In the genomic region with DNA sequence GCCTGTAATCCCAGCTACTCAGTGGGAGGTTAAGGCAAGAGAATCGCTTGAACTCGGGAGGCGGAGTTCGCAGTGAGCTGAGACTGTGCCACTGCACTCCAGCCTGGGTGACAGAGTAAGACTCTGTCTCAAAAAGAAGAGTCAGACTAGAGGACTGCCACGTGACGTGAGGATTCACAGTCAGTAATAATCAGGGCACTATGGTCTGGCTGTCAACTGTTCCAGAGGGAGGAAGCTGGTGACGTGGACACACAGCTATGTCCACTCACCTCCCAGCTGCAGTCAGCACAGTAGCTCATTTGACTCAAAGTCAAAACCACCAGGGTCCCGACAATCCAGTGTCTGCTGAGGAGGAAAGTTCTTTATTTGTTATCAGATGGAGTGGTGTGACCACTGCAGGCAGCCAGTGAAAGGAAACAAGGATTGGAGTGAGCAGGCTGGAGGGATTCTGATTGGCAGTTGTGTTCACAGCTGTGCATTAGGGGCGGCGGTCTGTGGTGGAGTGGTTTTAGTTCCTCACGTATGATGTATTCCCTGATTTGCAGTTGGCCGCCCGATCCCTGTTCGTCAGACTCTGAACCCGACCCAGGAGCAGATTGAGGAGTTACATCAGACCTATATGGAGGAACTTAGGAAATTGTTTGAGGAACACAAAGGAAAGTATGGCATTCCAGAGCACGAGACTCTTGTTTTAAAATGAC, we compare ENCODE assay signal across 1 cellular context.
TF ChIP-seq lines count a peak whose summit lies in the region.

No MANE protein-coding gene starts in this region.

TF ChIP-seq in K562, 482 proteins besides CTCF, POLR2A, EP300 and RAD21 (continued from another document and continues in another):
- TF ChIP-seq, protein P1, sequence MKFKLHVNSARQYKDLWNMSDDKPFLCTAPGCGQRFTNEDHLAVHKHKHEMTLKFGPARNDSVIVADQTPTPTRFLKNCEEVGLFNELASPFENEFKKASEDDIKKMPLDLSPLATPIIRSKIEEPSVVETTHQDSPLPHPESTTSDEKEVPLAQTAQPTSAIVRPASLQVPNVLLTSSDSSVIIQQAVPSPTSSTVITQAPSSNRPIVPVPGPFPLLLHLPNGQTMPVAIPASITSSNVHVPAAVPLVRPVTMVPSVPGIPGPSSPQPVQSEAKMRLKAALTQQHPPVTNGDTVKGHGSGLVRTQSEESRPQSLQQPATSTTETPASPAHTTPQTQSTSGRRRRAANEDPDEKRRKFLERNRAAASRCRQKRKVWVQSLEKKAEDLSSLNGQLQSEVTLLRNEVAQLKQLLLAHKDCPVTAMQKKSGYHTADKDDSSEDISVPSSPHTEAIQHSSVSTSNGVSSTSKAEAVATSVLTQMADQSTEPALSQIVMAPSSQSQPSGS (CRISPR knock-in tag; IDR thresholded peaks at IDR 0.05), result no peak
- TF ChIP-seq ADNP (tag; IDR thresholded peaks at IDR 0.05), result no peak
- TF ChIP-seq SRSF1 (IDR thresholded peaks at IDR 0.05; ENCODE audit: low read depth, low read length), result no peak
- no peak for TF ChIP-seq ZNF175 (CRISPR knock-in tag; IDR thresholded peaks at IDR 0.05; ENCODE audit: low read depth)
- no peak for TF ChIP-seq SMAD1 (IDR thresholded peaks at IDR 0.05; ENCODE audit: low read depth, low read length, partially characterized antibody)
- TF ChIP-seq SRSF9 (IDR thresholded peaks at IDR 0.05; ENCODE audit: borderline replicate concordance, low read depth, low read length), result no peak
- TF ChIP-seq, protein P2, sequence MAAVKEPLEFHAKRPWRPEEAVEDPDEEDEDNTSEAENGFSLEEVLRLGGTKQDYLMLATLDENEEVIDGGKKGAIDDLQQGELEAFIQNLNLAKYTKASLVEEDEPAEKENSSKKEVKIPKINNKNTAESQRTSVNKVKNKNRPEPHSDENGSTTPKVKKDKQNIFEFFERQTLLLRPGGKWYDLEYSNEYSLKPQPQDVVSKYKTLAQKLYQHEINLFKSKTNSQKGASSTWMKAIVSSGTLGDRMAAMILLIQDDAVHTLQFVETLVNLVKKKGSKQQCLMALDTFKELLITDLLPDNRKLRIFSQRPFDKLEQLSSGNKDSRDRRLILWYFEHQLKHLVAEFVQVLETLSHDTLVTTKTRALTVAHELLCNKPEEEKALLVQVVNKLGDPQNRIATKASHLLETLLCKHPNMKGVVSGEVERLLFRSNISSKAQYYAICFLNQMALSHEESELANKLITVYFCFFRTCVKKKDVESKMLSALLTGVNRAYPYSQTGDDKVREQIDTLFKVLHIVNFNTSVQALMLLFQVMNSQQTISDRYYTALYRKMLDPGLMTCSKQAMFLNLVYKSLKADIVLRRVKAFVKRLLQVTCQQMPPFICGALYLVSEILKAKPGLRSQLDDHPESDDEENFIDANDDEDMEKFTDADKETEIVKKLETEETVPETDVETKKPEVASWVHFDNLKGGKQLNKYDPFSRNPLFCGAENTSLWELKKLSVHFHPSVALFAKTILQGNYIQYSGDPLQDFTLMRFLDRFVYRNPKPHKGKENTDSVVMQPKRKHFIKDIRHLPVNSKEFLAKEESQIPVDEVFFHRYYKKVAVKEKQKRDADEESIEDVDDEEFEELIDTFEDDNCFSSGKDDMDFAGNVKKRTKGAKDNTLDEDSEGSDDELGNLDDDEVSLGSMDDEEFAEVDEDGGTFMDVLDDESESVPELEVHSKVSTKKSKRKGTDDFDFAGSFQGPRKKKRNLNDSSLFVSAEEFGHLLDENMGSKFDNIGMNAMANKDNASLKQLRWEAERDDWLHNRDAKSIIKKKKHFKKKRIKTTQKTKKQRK (IDR thresholded peaks at IDR 0.05; ENCODE audit: borderline replicate concordance, low read depth, low read length), result no peak
- no peak for TF ChIP-seq ARHGAP35 (IDR thresholded peaks at IDR 0.05; ENCODE audit: partially characterized antibody)
- no peak for TF ChIP-seq TCFL5 (CRISPR knock-in tag; conservative IDR thresholded peaks at IDR 0.05)
- no peak for TF ChIP-seq LCOR (CRISPR knock-in tag; IDR thresholded peaks at IDR 0.05)
- TF ChIP-seq HDAC2 (IDR thresholded peaks at IDR 0.05), result peak; percentile 75
- TF ChIP-seq, protein P3, sequence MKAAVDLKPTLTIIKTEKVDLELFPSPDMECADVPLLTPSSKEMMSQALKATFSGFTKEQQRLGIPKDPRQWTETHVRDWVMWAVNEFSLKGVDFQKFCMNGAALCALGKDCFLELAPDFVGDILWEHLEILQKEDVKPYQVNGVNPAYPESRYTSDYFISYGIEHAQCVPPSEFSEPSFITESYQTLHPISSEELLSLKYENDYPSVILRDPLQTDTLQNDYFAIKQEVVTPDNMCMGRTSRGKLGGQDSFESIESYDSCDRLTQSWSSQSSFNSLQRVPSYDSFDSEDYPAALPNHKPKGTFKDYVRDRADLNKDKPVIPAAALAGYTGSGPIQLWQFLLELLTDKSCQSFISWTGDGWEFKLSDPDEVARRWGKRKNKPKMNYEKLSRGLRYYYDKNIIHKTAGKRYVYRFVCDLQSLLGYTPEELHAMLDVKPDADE (conservative IDR thresholded peaks at IDR 0.05; ENCODE audit: control insufficient read depth, low read depth, low read length), result no peak
- no peak for TF ChIP-seq ZNF174 (CRISPR knock-in tag; IDR thresholded peaks at IDR 0.05)
- TF ChIP-seq, protein P4, sequence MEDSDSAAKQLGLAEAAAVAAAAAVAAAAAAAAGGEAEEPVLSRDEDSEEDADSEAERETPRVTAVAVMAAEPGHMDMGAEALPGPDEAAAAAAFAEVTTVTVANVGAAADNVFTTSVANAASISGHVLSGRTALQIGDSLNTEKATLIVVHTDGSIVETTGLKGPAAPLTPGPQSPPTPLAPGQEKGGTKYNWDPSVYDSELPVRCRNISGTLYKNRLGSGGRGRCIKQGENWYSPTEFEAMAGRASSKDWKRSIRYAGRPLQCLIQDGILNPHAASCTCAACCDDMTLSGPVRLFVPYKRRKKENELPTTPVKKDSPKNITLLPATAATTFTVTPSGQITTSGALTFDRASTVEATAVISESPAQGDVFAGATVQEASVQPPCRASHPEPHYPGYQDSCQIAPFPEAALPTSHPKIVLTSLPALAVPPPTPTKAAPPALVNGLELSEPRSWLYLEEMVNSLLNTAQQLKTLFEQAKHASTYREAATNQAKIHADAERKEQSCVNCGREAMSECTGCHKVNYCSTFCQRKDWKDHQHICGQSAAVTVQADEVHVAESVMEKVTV (CRISPR knock-in tag; IDR thresholded peaks at IDR 0.05), result no peak
- no peak for TF ChIP-seq ZNF316 (IDR thresholded peaks at IDR 0.05)
- TF ChIP-seq, protein P5, sequence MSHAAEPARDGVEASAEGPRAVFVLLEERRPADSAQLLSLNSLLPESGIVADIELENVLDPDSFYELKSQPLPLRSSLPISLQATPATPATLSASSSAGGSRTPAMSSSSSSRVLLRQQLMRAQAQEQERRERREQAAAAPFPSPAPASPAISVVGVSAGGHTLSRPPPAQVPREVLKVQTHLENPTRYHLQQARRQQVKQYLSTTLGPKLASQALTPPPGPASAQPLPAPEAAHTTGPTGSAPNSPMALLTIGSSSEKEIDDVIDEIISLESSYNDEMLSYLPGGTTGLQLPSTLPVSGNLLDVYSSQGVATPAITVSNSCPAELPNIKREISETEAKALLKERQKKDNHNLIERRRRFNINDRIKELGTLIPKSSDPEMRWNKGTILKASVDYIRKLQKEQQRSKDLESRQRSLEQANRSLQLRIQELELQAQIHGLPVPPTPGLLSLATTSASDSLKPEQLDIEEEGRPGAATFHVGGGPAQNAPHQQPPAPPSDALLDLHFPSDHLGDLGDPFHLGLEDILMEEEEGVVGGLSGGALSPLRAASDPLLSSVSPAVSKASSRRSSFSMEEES (CRISPR knock-in tag; IDR thresholded peaks at IDR 0.05), result peak; percentile 28
- TF ChIP-seq KDM2B (CRISPR knock-in tag; IDR thresholded peaks at IDR 0.05), result no peak
- TF ChIP-seq, protein P6, sequence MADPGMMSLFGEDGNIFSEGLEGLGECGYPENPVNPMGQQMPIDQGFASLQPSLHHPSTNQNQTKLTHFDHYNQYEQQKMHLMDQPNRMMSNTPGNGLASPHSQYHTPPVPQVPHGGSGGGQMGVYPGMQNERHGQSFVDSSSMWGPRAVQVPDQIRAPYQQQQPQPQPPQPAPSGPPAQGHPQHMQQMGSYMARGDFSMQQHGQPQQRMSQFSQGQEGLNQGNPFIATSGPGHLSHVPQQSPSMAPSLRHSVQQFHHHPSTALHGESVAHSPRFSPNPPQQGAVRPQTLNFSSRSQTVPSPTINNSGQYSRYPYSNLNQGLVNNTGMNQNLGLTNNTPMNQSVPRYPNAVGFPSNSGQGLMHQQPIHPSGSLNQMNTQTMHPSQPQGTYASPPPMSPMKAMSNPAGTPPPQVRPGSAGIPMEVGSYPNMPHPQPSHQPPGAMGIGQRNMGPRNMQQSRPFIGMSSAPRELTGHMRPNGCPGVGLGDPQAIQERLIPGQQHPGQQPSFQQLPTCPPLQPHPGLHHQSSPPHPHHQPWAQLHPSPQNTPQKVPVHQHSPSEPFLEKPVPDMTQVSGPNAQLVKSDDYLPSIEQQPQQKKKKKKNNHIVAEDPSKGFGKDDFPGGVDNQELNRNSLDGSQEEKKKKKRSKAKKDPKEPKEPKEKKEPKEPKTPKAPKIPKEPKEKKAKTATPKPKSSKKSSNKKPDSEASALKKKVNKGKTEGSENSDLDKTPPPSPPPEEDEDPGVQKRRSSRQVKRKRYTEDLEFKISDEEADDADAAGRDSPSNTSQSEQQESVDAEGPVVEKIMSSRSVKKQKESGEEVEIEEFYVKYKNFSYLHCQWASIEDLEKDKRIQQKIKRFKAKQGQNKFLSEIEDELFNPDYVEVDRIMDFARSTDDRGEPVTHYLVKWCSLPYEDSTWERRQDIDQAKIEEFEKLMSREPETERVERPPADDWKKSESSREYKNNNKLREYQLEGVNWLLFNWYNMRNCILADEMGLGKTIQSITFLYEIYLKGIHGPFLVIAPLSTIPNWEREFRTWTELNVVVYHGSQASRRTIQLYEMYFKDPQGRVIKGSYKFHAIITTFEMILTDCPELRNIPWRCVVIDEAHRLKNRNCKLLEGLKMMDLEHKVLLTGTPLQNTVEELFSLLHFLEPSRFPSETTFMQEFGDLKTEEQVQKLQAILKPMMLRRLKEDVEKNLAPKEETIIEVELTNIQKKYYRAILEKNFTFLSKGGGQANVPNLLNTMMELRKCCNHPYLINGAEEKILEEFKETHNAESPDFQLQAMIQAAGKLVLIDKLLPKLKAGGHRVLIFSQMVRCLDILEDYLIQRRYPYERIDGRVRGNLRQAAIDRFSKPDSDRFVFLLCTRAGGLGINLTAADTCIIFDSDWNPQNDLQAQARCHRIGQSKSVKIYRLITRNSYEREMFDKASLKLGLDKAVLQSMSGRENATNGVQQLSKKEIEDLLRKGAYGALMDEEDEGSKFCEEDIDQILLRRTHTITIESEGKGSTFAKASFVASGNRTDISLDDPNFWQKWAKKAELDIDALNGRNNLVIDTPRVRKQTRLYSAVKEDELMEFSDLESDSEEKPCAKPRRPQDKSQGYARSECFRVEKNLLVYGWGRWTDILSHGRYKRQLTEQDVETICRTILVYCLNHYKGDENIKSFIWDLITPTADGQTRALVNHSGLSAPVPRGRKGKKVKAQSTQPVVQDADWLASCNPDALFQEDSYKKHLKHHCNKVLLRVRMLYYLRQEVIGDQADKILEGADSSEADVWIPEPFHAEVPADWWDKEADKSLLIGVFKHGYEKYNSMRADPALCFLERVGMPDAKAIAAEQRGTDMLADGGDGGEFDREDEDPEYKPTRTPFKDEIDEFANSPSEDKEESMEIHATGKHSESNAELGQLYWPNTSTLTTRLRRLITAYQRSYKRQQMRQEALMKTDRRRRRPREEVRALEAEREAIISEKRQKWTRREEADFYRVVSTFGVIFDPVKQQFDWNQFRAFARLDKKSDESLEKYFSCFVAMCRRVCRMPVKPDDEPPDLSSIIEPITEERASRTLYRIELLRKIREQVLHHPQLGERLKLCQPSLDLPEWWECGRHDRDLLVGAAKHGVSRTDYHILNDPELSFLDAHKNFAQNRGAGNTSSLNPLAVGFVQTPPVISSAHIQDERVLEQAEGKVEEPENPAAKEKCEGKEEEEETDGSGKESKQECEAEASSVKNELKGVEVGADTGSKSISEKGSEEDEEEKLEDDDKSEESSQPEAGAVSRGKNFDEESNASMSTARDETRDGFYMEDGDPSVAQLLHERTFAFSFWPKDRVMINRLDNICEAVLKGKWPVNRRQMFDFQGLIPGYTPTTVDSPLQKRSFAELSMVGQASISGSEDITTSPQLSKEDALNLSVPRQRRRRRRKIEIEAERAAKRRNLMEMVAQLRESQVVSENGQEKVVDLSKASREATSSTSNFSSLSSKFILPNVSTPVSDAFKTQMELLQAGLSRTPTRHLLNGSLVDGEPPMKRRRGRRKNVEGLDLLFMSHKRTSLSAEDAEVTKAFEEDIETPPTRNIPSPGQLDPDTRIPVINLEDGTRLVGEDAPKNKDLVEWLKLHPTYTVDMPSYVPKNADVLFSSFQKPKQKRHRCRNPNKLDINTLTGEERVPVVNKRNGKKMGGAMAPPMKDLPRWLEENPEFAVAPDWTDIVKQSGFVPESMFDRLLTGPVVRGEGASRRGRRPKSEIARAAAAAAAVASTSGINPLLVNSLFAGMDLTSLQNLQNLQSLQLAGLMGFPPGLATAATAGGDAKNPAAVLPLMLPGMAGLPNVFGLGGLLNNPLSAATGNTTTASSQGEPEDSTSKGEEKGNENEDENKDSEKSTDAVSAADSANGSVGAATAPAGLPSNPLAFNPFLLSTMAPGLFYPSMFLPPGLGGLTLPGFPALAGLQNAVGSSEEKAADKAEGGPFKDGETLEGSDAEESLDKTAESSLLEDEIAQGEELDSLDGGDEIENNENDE (IDR thresholded peaks at IDR 0.05; ENCODE audit: low read depth, low read length), result no peak
- TF ChIP-seq ZNF780A (CRISPR knock-in tag; IDR thresholded peaks at IDR 0.05), result no peak
- TF ChIP-seq, protein P7, sequence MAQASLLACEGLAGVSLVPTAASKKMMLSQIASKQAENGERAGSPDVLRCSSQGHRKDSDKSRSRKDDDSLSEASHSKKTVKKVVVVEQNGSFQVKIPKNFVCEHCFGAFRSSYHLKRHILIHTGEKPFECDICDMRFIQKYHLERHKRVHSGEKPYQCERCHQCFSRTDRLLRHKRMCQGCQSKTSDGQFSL (CRISPR knock-in tag; IDR thresholded peaks at IDR 0.05), result no peak
- TF ChIP-seq, protein P7 (tag; IDR thresholded peaks at IDR 0.05), result no peak
- TF ChIP-seq ZBTB7A (IDR thresholded peaks at IDR 0.05; ENCODE audit: borderline replicate concordance, control insufficient read depth, low read depth, low read length), result no peak
- no peak for TF ChIP-seq PML (IDR thresholded peaks at IDR 0.05; ENCODE audit: low read length)
- TF ChIP-seq CCNT2 (IDR thresholded peaks at IDR 0.05; ENCODE audit: borderline replicate concordance, extremely low read depth, insufficient read length, low read depth, low read length), result no peak
- no peak for TF ChIP-seq ZNF282 (CRISPR knock-in tag; IDR thresholded peaks at IDR 0.05)
